14 cellular contexts compared by ENCODE assay signal in the genomic region with DNA sequence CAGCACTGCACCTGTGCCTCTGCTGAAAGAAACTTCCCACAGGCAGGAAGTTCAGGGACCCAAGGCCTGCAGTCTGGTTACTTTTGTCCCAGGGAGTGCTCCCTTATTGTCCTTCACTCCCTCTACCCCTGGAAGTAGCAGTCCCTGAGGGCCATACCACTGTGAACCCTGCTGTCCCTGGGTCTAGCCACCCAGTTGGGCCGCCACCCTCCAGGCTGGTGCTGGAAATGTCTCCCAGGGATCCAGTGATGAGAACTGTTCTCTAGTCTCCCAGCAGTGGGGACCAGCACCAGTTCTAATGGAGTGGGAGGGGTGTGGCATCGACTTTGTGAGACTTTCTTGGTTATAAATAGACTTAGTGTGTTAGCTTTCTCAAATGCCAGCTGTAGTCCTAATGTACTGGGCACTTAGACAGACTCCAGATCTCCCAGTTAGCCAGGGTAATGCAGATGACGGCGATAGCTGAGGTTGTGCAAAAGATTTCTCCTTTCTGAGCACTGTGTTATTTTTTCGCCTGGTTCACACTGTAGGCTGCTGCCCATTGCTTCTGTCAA.
A peak's percentile ranks its signal among the peaks of the same experiment; 100 is the strongest.
DNase-seq lines count a peak whose midpoint lies in the region; ATAC-seq and TF ChIP-seq lines count a peak whose summit lies in the region.
"Had no signal": no experiment of that assay in that cellular context is flagged by ENCODE, and none has a peak within 500 bp of the region (broad histone marks: within the 10 kb centered on the region; RNA-seq: fewer than 3 reads in every experiment).

No MANE protein-coding gene starts in this region.

- no peak overlapping the region for H4K91ac ChIP-seq in trophoblast cell (ENCODE audit: low read depth, low read length)

- peak overlapping the region; percentile 33; the same call in 1 of the 2 replicates for H3K4me2 ChIP-seq in MM.1S (ENCODE audit: low read depth, low read length)
- no peak overlapping the region for H3K4me2 ChIP-seq in trophoblast cell (ENCODE audit: low read length)
- H3K4me2 ChIP-seq: BLaER1 treated with 17β-estradiol and CSF1 and Interleukin-3, amounts not matched to agents 10 nM and 100 nM had no signal

- WGBS in trophoblast cell (ENCODE audit: extremely low coverage, insufficient coverage, insufficient read length), result no CpG with 5 or more reads among the region's 5 CpGs

- H3K4me1 ChIP-seq in left ventricle myocardium inferior (no peaks in the 10 kb centered on the region), MM.1S (ENCODE audit: low read length) (peaks cover 29% of the 10 kb centered on the region), trophoblast cell (ENCODE audit: control insufficient read depth in 1 of 2, insufficient read depth in 2 of 2, low read length in 2 of 2) (no peaks in the 10 kb centered on the region)
- H3K4me1 ChIP-seq: BLaER1 treated with 17β-estradiol and CSF1 and Interleukin-3, amounts not matched to agents 10 nM and 100 nM had no signal

- no peak overlapping the region for H3K9ac ChIP-seq in MM.1S (ENCODE audit: low read length)
- H3K9ac ChIP-seq in trophoblast cell (ENCODE audit: low read length), result no peak overlapping the region
- H3K9ac ChIP-seq: BLaER1 treated with 17β-estradiol and CSF1 and Interleukin-3, amounts not matched to agents 10 nM and 100 nM had no signal

- TF ChIP-seq CTCF in left ventricle myocardium inferior (IDR thresholded peaks at IDR 0.05; ENCODE audit: borderline replicate concordance) (no peak), MM.1S (IDR thresholded peaks at IDR 0.05; ENCODE audit: low read length) (no peak), coronary artery (IDR thresholded peaks at IDR 0.05) (no peak)

- H3K9me3 ChIP-seq in left ventricle myocardium inferior (replicated peaks), result no peaks in the 10 kb centered on the region
- H3K9me3 ChIP-seq in MM.1S (replicated peaks; ENCODE audit: insufficient read depth, low read length), result no peaks in the 10 kb centered on the region
- H3K9me3 ChIP-seq in trophoblast cell (ENCODE audit: insufficient read depth, low read depth, low read length), result no peaks in the 10 kb centered on the region

- H3K79me2 ChIP-seq in MM.1S (ENCODE audit: low read length) (no peaks in the 10 kb centered on the region), trophoblast cell (ENCODE audit: control insufficient read depth, insufficient read depth, low read length, poor library complexity) (no peaks in the 10 kb centered on the region)

- H2AK5ac ChIP-seq in trophoblast cell (ENCODE audit: low read length), result no peak overlapping the region

- peaks cover 6% of the 10 kb centered on the region; the same call in 1 of the 2 replicates for H3F3A ChIP-seq in MM.1S (ENCODE audit: insufficient read depth, low read length)

- H2AFZ ChIP-seq in MM.1S (ENCODE audit: low read length) (peak overlapping the region; percentile 19; the same call in 1 of the 2 replicates), trophoblast cell (ENCODE audit: insufficient read depth, low read length, poor library complexity) (no peak overlapping the region)

- H4K8ac ChIP-seq in trophoblast cell (ENCODE audit: low read depth, low read length), result no peak overlapping the region

- H3K14ac ChIP-seq in trophoblast cell (ENCODE audit: low read length), result no peak overlapping the region

- H3K4me3 ChIP-seq in left ventricle myocardium inferior, result no peak overlapping the region
- no peak overlapping the region for H3K4me3 ChIP-seq in MM.1S (ENCODE audit: low read length)
- no peak overlapping the region for H3K4me3 ChIP-seq in coronary artery
- no peak overlapping the region for H3K4me3 ChIP-seq in trophoblast cell (ENCODE audit: low read depth, low read length)
- H3K4me3 ChIP-seq: BLaER1 treated with 17β-estradiol and CSF1 and Interleukin-3, amounts not matched to agents 10 nM and 100 nM had no signal

- H3K27ac ChIP-seq in left ventricle myocardium inferior (replicated peaks), result no peak overlapping the region
- peak overlapping the region; percentile 4; the same call in 1 of the 2 replicates for H3K27ac ChIP-seq in MM.1S (ENCODE audit: low read length)
- H3K27ac ChIP-seq in coronary artery, result no peak overlapping the region
- no peak overlapping the region for H3K27ac ChIP-seq in trophoblast cell (ENCODE audit: low read depth, low read length)
- H3K27ac ChIP-seq: BLaER1 treated with 17β-estradiol and CSF1 and Interleukin-3, amounts not matched to agents 10 nM and 100 nM had no signal

- H3K4ac ChIP-seq in trophoblast cell (ENCODE audit: low read depth, low read length), result no peak overlapping the region

- no peak overlapping the region for H3K18ac ChIP-seq in trophoblast cell (ENCODE audit: low read length)

- H4K20me1 ChIP-seq in MM.1S (ENCODE audit: insufficient read depth, low read length), result no peaks in the 10 kb centered on the region
- H4K20me1 ChIP-seq: BLaER1 treated with 17β-estradiol and CSF1 and Interleukin-3, amounts not matched to agents 10 nM and 100 nM had no signal

- H2BK5ac ChIP-seq in trophoblast cell (ENCODE audit: low read depth, low read length, poor library complexity), result no peak overlapping the region

- DNase-seq in Right ventricle myocardium superior (no peak), left ventricle myocardium inferior (no peak), MM.1S (no peak), coronary artery (ENCODE audit: low spot score) (peak; percentile 46), trophoblast cell (no peak), NCI-H526 (lab: John Stamatoyannopoulos, UW) (no peak)
- DNase-seq: CD8-positive, alpha-beta T cell; DMS 273 treated with DMSO at 0.1 percent for 48 hours; DMS53; GOT3; H7 had no signal

- H3K27me3 ChIP-seq in left ventricle myocardium inferior (ENCODE audit: low read depth), result no peaks in the 10 kb centered on the region
- no peaks in the 10 kb centered on the region for H3K27me3 ChIP-seq in MM.1S (replicated peaks; ENCODE audit: insufficient read depth, low read length)
- H3K27me3 ChIP-seq in trophoblast cell (ENCODE audit: insufficient read depth, low read length), result no peaks in the 10 kb centered on the region
- H3K27me3 ChIP-seq: BLaER1 treated with 17β-estradiol and CSF1 and Interleukin-3, amounts not matched to agents 10 nM and 100 nM had no signal

- H3K36me3 ChIP-seq in left ventricle myocardium inferior (no peaks in the 10 kb centered on the region), MM.1S (replicated peaks; ENCODE audit: insufficient read depth, low read length) (no peaks in the 10 kb centered on the region), trophoblast cell (ENCODE audit: control insufficient read depth in 1 of 2, insufficient read depth in 2 of 2, low read length in 2 of 2) (no peaks in the 10 kb centered on the region)

- no peak overlapping the region for H4K12ac ChIP-seq in trophoblast cell (ENCODE audit: low read depth, low read length)

- H3K23ac ChIP-seq in trophoblast cell (ENCODE audit: low read length), result peak overlapping the region; percentile 58

- no peaks in the 10 kb centered on the region for H3K9me2 ChIP-seq in MM.1S (replicated peaks; ENCODE audit: insufficient read depth, low read length)

- intact Hi-C loops in Right ventricle myocardium superior (cut with DNase I) (no loop called here), left ventricle myocardium inferior (cut with micrococcal nuclease) (no loop called here)

- no peak overlapping the region for H2BK12ac ChIP-seq in trophoblast cell (ENCODE audit: low read length)

- ATAC-seq in Right ventricle myocardium superior (ENCODE audit: poor library complexity) (peak; percentile 38), GM21619 (IDR thresholded peaks at IDR 0.05; ENCODE audit: unreplicated experiment) (no peak)
- no peak for ATAC-seq in activated CD4-positive, CD25-positive, alpha-beta regulatory T cell treated with anti-CD3 and anti-CD28 coated beads, Interleukin-2, amount 50 U/mL, for 24 hours
- ATAC-seq: CD8-positive, alpha-beta T cell had no signal

- H2BK120ac ChIP-seq in trophoblast cell (ENCODE audit: insufficient read depth, low read length, poor library complexity), result no peak overlapping the region

- no peaks in the 10 kb centered on the region for H3K79me1 ChIP-seq in trophoblast cell (ENCODE audit: low read length)
